ENCODE assay signal across 28 cellular contexts in genomic region chr6:18752278-18753057, GRCh38.
DNase-seq lines count a peak whose midpoint lies in the region; ATAC-seq and TF ChIP-seq lines count a peak whose summit lies in the region.
"Had no signal": no experiment of that assay in that cellular context is flagged by ENCODE, and none has a peak within 500 bp of the region (broad histone marks: within the 10 kb centered on the region; RNA-seq: fewer than 3 reads in every experiment).

No MANE protein-coding gene starts in this region.

- H3K4me3 ChIP-seq in HUES48 (ENCODE audit: low read depth, low read length) (peak overlapping the region; percentile 30; the same call in 1 of the 2 replicates), iPS-20b (ENCODE audit: low read length) (peak overlapping the region; percentile 42)
- H3K4me3 ChIP-seq: BLaER1, GM23248, PC-9 had no signal

- H3K9ac ChIP-seq in HUES48 (ENCODE audit: low read depth, low read length) = peak overlapping the region; percentile 21; the same call in 1 of the 2 replicates
- peak overlapping the region; percentile 20; the same call in 1 of the 2 replicates for H3K9ac ChIP-seq in iPS-20b (ENCODE audit: low read depth, low read length)
- H3K9ac ChIP-seq: BLaER1, GM23248, SK-N-SH had no signal

- ATAC-seq in WTC11 = peak; percentile 84
- no peak for ATAC-seq in CD4-positive, alpha-beta T cell (ENCODE audit: poor library complexity)
- no peak for ATAC-seq in GM18909 (IDR thresholded peaks at IDR 0.05; ENCODE audit: poor library complexity, unreplicated experiment)

- H3K36me3 Mint-ChIP-seq in WTC11 = peaks cover 7% of the 10 kb centered on the region; the same call in 1 of the 2 replicates
- no peaks in the 10 kb centered on the region for H3K36me3 Mint-ChIP-seq in CD4-positive, alpha-beta T cell (ENCODE audit: low read depth)
- H3K36me3 Mint-ChIP-seq in activated T-helper 1 cell treated with anti-CD3 and anti-CD28 coated beads, Interleukin-12 subunit alpha, Interleukin-12 subunit beta, Interleukin-2, Interleukin-4 antibody, amounts not matched to agents 30 ng/mL and 10 ng/mL and 1 ng/mL, durations not matched to agents 14 hours and 24 hours and 36 hours (ENCODE audit: low read depth) = no peaks in the 10 kb centered on the region
- no peaks in the 10 kb centered on the region for H3K36me3 Mint-ChIP-seq in progenitor cell of endocrine pancreas (ENCODE audit: insufficient read depth)
- H3K36me3 Mint-ChIP-seq: CD4-positive, CD25-positive, alpha-beta regulatory T cell had no signal

- POLR2A ChIA-PET in WTC11 (lab: Charles Lee) = interaction anchor here (0.6 kb wide), 1 partner anchor 32 kb away, joined by 5 read pairs; no protein-coding TSS in a partner anchor
- POLR2A ChIA-PET in CD4-positive, alpha-beta T cell (lab: Charles Lee) = no interaction called here

- peaks cover 36% of the 10 kb centered on the region for H3K4me1 ChIP-seq in HUES48 (ENCODE audit: control insufficient read depth, insufficient read depth, low read length)
- peaks cover 38% of the 10 kb centered on the region for H3K4me1 ChIP-seq in iPS-20b (ENCODE audit: insufficient read depth, low read length)
- H3K4me1 ChIP-seq: BLaER1 had no signal

- no peaks in the 10 kb centered on the region for H3K9me3 ChIP-seq in HUES48 (ENCODE audit: control insufficient read depth, insufficient read depth, low read length)
- no peaks in the 10 kb centered on the region for H3K9me3 ChIP-seq in iPS-20b (ENCODE audit: insufficient read depth, low read depth, low read length)
- H3K9me3 ChIP-seq in CD4-positive, alpha-beta T cell (ENCODE audit: control insufficient read depth, low read length) = no peaks in the 10 kb centered on the region
- H3K9me3 ChIP-seq: BLaER1, SK-N-SH had no signal

- peak; percentile 4 for DNase-seq in ELF-1 (ENCODE audit: low read depth, low spot score)
- DNase-seq in WTC11 (ENCODE audit: low spot score) = no peak
- no peak for DNase-seq in CD4-positive, alpha-beta T cell
- DNase-seq in activated T-helper 1 cell treated with anti-CD3 and anti-CD28 coated beads, Interleukin-12 subunit alpha, Interleukin-12 subunit beta, Interleukin-2, Interleukin-4 antibody, amounts not matched to agents 30 ng/mL and 10 ng/mL and 1 ng/mL, durations not matched to agents 14 hours and 24 hours and 36 hours (ENCODE audit: low spot score) = no peak
- DNase-seq in progenitor cell of endocrine pancreas (ENCODE audit: low spot score, unreplicated experiment) = no peak
- DNase-seq: 8988T; CD4-positive, CD25-positive, alpha-beta regulatory T cell; DMS53; GM23248; KBM-7; MV-4-11; NCI-H1105; NCI-H1436 treated with DMSO at 0.1 percent for 48 hours; NCI-H187 treated with DMSO at 0.1 percent for 48 hours; NCI-H2171 treated with DMSO at 0.1 percent for 48 hours; NCI-H345; NCI-H510A treated with DMSO at 0.1 percent for 48 hours; NCI-H82; NK-92 treated with Interleukin-12 subunit alpha and Interleukin-12 subunit beta, amount 100 ng/mL, for 24 hours; PC-9; SHP77; SK-N-SH; SW 1271 had no signal

- H3K9me3 Mint-ChIP-seq in WTC11 (no peaks in the 10 kb centered on the region), progenitor cell of endocrine pancreas (ENCODE audit: low read depth) (peaks cover 3% of the 10 kb centered on the region)
- no peaks in the 10 kb centered on the region for H3K9me3 Mint-ChIP-seq in CD4-positive, alpha-beta T cell
- H3K9me3 Mint-ChIP-seq in activated T-helper 1 cell treated with anti-CD3 and anti-CD28 coated beads, Interleukin-12 subunit alpha, Interleukin-12 subunit beta, Interleukin-2, Interleukin-4 antibody, amounts not matched to agents 30 ng/mL and 10 ng/mL and 1 ng/mL, durations not matched to agents 14 hours and 24 hours and 36 hours = no peaks in the 10 kb centered on the region

- H3K27me3 Mint-ChIP-seq in WTC11 (ENCODE audit: low read depth) = no peaks in the 10 kb centered on the region
- peaks cover 7% of the 10 kb centered on the region for H3K27me3 Mint-ChIP-seq in CD4-positive, alpha-beta T cell
- H3K27me3 Mint-ChIP-seq in activated T-helper 1 cell treated with anti-CD3 and anti-CD28 coated beads, Interleukin-12 subunit alpha, Interleukin-12 subunit beta, Interleukin-2, Interleukin-4 antibody, amounts not matched to agents 30 ng/mL and 10 ng/mL and 1 ng/mL, durations not matched to agents 14 hours and 24 hours and 36 hours (ENCODE audit: insufficient read depth) = no peaks in the 10 kb centered on the region
- peaks cover 3% of the 10 kb centered on the region for H3K27me3 Mint-ChIP-seq in progenitor cell of endocrine pancreas

- H3K27ac ChIP-seq in HUES48 (ENCODE audit: low read depth, low read length) = peak overlapping the region; percentile 86
- H3K27ac ChIP-seq in iPS-20b (ENCODE audit: low read length) = no peak overlapping the region
- no peak overlapping the region for H3K27ac ChIP-seq in CD4-positive, alpha-beta T cell (ENCODE audit: low read depth, low read length)
- H3K27ac ChIP-seq: BLaER1, GM23248, PC-9, RWPE1 had no signal

- intact Hi-C loops in CD4-positive, alpha-beta T cell (cut with DNase I, micrococcal nuclease) = no loop called here
- intact Hi-C loops in activated T-helper 1 cell treated with anti-CD3 and anti-CD28 coated beads, Interleukin-12 subunit alpha, Interleukin-12 subunit beta, Interleukin-2, Interleukin-4 antibody, amounts not matched to agents 30 ng/mL and 10 ng/mL and 1 ng/mL, durations not matched to agents 14 hours and 24 hours and 36 hours (cut with micrococcal nuclease) = no loop called here

- H3K27me3 ChIP-seq in HUES48 (ENCODE audit: control insufficient read depth, insufficient read depth, low read length) (no peaks in the 10 kb centered on the region), iPS-20b (ENCODE audit: insufficient read depth, low read length) (no peaks in the 10 kb centered on the region)
- no peaks in the 10 kb centered on the region for H3K27me3 ChIP-seq in CD4-positive, alpha-beta T cell (ENCODE audit: control insufficient read depth, insufficient read depth, low read length)
- H3K27me3 ChIP-seq: BLaER1 had no signal

- CTCF ChIA-PET in WTC11 (lab: Charles Lee) = interaction anchor here (0.9 to 1.6 kb wide), 4 partner anchors 12 to 238 kb away, joined by 3 to 5 read pairs (median 3); no protein-coding TSS in a partner anchor
- CTCF ChIA-PET in CD4-positive, alpha-beta T cell (lab: Charles Lee) = no interaction called here

- H3K36me3 ChIP-seq in HUES48 (ENCODE audit: control insufficient read depth, insufficient read depth, low read length) (no peaks in the 10 kb centered on the region), iPS-20b (ENCODE audit: insufficient read depth, low read depth, low read length) (no peaks in the 10 kb centered on the region)
- H3K36me3 ChIP-seq: BLaER1 had no signal

- TF ChIP-seq CTCF in WTC11 (IDR thresholded peaks at IDR 0.05) = no peak
- no peak for TF ChIP-seq CTCF in CD4-positive, alpha-beta T cell (IDR thresholded peaks at IDR 0.05)
- TF ChIP-seq CTCF in progenitor cell of endocrine pancreas (IDR thresholded peaks at IDR 0.05; ENCODE audit: unreplicated experiment) = no peak

- peaks cover 68% of the 10 kb centered on the region for H3K4me1 Mint-ChIP-seq in WTC11
- no peaks in the 10 kb centered on the region for H3K4me1 Mint-ChIP-seq in CD4-positive, alpha-beta T cell (ENCODE audit: low read depth)
- no peaks in the 10 kb centered on the region for H3K4me1 Mint-ChIP-seq in activated T-helper 1 cell treated with anti-CD3 and anti-CD28 coated beads, Interleukin-12 subunit alpha, Interleukin-12 subunit beta, Interleukin-2, Interleukin-4 antibody, amounts not matched to agents 30 ng/mL and 10 ng/mL and 1 ng/mL, durations not matched to agents 14 hours and 24 hours and 36 hours (ENCODE audit: low read depth)
- peaks cover 24% of the 10 kb centered on the region for H3K4me1 Mint-ChIP-seq in progenitor cell of endocrine pancreas (ENCODE audit: low read depth)
- H3K4me1 Mint-ChIP-seq: CD4-positive, CD25-positive, alpha-beta regulatory T cell had no signal

- H3K4me3 Mint-ChIP-seq in WTC11 (peak overlapping the region; percentile 21), progenitor cell of endocrine pancreas (ENCODE audit: low read depth) (no peak overlapping the region)
- no peak overlapping the region for H3K4me3 Mint-ChIP-seq in CD4-positive, alpha-beta T cell
- H3K4me3 Mint-ChIP-seq in activated T-helper 1 cell treated with anti-CD3 and anti-CD28 coated beads, Interleukin-12 subunit alpha, Interleukin-12 subunit beta, Interleukin-2, Interleukin-4 antibody, amounts not matched to agents 30 ng/mL and 10 ng/mL and 1 ng/mL, durations not matched to agents 14 hours and 24 hours and 36 hours = no peak overlapping the region

- H3K27ac Mint-ChIP-seq in WTC11 (peak overlapping the region; percentile 92), progenitor cell of endocrine pancreas (no peak overlapping the region)
- H3K27ac Mint-ChIP-seq in CD4-positive, alpha-beta T cell = no peak overlapping the region
- no peak overlapping the region for H3K27ac Mint-ChIP-seq in activated T-helper 1 cell treated with anti-CD3 and anti-CD28 coated beads, Interleukin-12 subunit alpha, Interleukin-12 subunit beta, Interleukin-2, Interleukin-4 antibody, amounts not matched to agents 30 ng/mL and 10 ng/mL and 1 ng/mL, durations not matched to agents 14 hours and 24 hours and 36 hours
- H3K27ac Mint-ChIP-seq: CD4-positive, CD25-positive, alpha-beta regulatory T cell had no signal

TF ChIP-seq in WTC11, 78 proteins besides CTCF, POLR2A, EP300 and RAD21 (continues in another document):
- TF ChIP-seq, protein P1, sequence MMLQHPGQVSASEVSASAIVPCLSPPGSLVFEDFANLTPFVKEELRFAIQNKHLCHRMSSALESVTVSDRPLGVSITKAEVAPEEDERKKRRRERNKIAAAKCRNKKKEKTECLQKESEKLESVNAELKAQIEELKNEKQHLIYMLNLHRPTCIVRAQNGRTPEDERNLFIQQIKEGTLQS (CRISPR knock-in tag; conservative IDR thresholded peaks at IDR 0.05) = no peak
- TF ChIP-seq FOXP1 (CRISPR knock-in tag; IDR thresholded peaks at IDR 0.05; ENCODE audit: borderline replicate concordance) = no peak
